16 cellular contexts compared by ENCODE assay signal in genomic region chr5:1268666-1269065, GRCh38. TPM values are rescaled to one million over a fixed set of nuclear protein-coding genes. Genes with fewer than 3 reads are reported as not detected.
DNase-seq lines count a peak whose midpoint lies in the region; ATAC-seq, FAIRE-seq and TF ChIP-seq lines count a peak whose summit lies in the region.
"Had no signal": no experiment of that assay in that cellular context is flagged by ENCODE, and none has a peak within 500 bp of the region (broad histone marks: within the 10 kb centered on the region; RNA-seq: fewer than 3 reads in every experiment).

No MANE protein-coding gene starts in this region.

- peaks cover 18% of the 10 kb centered on the region for H3K36me3 Mint-ChIP-seq in activated CD8-positive, alpha-beta T cell treated with anti-CD3 and anti-CD28 coated beads for 36 hours (ENCODE audit: low read depth)
- H3K36me3 Mint-ChIP-seq in activated naive CD8-positive, alpha-beta T cell = no peaks in the 10 kb centered on the region

- intact Hi-C loops in activated CD8-positive, alpha-beta T cell treated with anti-CD3 and anti-CD28 coated beads for 36 hours (cut with micrococcal nuclease) = no loop called here

- H3K27ac Mint-ChIP-seq in activated CD8-positive, alpha-beta T cell treated with anti-CD3 and anti-CD28 coated beads for 36 hours = no peak overlapping the region
- H3K27ac Mint-ChIP-seq in activated naive CD8-positive, alpha-beta T cell = peak overlapping the region; percentile 16
- H3K27ac Mint-ChIP-seq: HFFc6 had no signal

- H3K27me3 Mint-ChIP-seq in activated CD8-positive, alpha-beta T cell treated with anti-CD3 and anti-CD28 coated beads for 36 hours = no peaks in the 10 kb centered on the region
- no peaks in the 10 kb centered on the region for H3K27me3 Mint-ChIP-seq in activated naive CD8-positive, alpha-beta T cell

- DNase-seq in activated naive CD4-positive, alpha-beta T cell treated with Interleukin-2 at 50 U/mL for 16 hours = peak; percentile 35
- DNase-seq in activated naive CD4-positive, alpha-beta T cell treated with anti-CD3 and anti-CD28 coated beads, Interleukin-2, amount 50 U/mL, for 16 hours = no peak
- DNase-seq in activated CD8-positive, alpha-beta T cell treated with anti-CD3 and anti-CD28 coated beads for 36 hours = peak; percentile 81
- DNase-seq in stimulated activated CD8-positive, alpha-beta memory T cell treated with anti-CD3 and anti-CD28 coated beads, Interleukin-7, amount 100 ng/mL, for 24 hours (ENCODE audit: low read depth) = peak; percentile 12
- no peak for DNase-seq in H54 (ENCODE audit: insufficient read length, low spot score)
- DNase-seq: HFFc6, NCI-H2081 treated with DMSO at 0.1 percent for 48 hours had no signal

- H3K4me1 Mint-ChIP-seq in activated CD8-positive, alpha-beta T cell treated with anti-CD3 and anti-CD28 coated beads for 36 hours (ENCODE audit: low read depth) = peaks cover 11% of the 10 kb centered on the region
- H3K4me1 Mint-ChIP-seq in activated naive CD8-positive, alpha-beta T cell (ENCODE audit: low read depth) = peaks cover 14% of the 10 kb centered on the region
- H3K4me1 Mint-ChIP-seq: neural crest cell had no signal

- no peaks in the 10 kb centered on the region for H3K9me3 Mint-ChIP-seq in activated CD8-positive, alpha-beta T cell treated with anti-CD3 and anti-CD28 coated beads for 36 hours
- H3K9me3 Mint-ChIP-seq in activated naive CD8-positive, alpha-beta T cell (ENCODE audit: low read depth) = no peaks in the 10 kb centered on the region
- H3K9me3 Mint-ChIP-seq: neural crest cell had no signal

- CTCF ChIA-PET in activated CD8-positive, alpha-beta T cell treated with anti-CD3 and anti-CD28 coated beads for 36 hours (lab: Charles Lee) = no interaction called here

- TF ChIP-seq POLR2A in H54 (IDR thresholded peaks at IDR 0.05; ENCODE audit: low read depth, low read length) = no peak

- H3K4me3 Mint-ChIP-seq in activated CD8-positive, alpha-beta T cell treated with anti-CD3 and anti-CD28 coated beads for 36 hours = no peak overlapping the region
- H3K4me3 Mint-ChIP-seq in activated naive CD8-positive, alpha-beta T cell = no peak overlapping the region
- H3K4me3 Mint-ChIP-seq: HFFc6, neural crest cell had no signal

- ATAC-seq in activated CD8-positive, alpha-beta T cell treated with anti-CD3 and anti-CD28 coated beads for 36 hours = peak; percentile 98
- no peak for ATAC-seq in HG02852 (IDR thresholded peaks at IDR 0.05; ENCODE audit: unreplicated experiment)
- no peak for ATAC-seq in GM19328 (IDR thresholded peaks at IDR 0.05; ENCODE audit: unreplicated experiment)

- TF ChIP-seq CTCF in activated CD8-positive, alpha-beta T cell treated with anti-CD3 and anti-CD28 coated beads for 36 hours (IDR thresholded peaks at IDR 0.05) = no peak

- POLR2A ChIA-PET in activated CD8-positive, alpha-beta T cell treated with anti-CD3 and anti-CD28 coated beads for 36 hours (lab: Charles Lee) = no interaction called here

- FAIRE-seq in H54 (lab: Jason Lieb, UNC) = no peak

RNA-seq across cellular contexts. Expression of gene TERT, which starts 26.2 kb away (rescaled TPM):
- total RNA-seq in activated CD8-positive, alpha-beta T cell treated with anti-CD3 and anti-CD28 coated beads for 36 hours = 10 to 100 TPM; 12.5 to 12.7 TPM
- total RNA-seq: ascending aorta, dermis microvascular lymphatic vessel endothelial cell, fibroblast of lung had no signal

RNA-seq across cellular contexts. Expression of gene SLC6A18, which starts 43.5 kb away (rescaled TPM):
- total RNA-seq in activated CD8-positive, alpha-beta T cell treated with anti-CD3 and anti-CD28 coated beads for 36 hours = not detected
- total RNA-seq: ascending aorta, dermis microvascular lymphatic vessel endothelial cell, fibroblast of lung, HFFc6, lower leg skin, neural crest cell, upper lobe of left lung had no signal

Comparison
In these comparisons a context has a peak if more than half of its experiments do, and no peak if none do; other contexts are left out.
1. DNase-seq: peak in activated naive CD4-positive, alpha-beta T cell treated with Interleukin-2 at 50 U/mL for 16 hours (single experiment), activated CD8-positive, alpha-beta T cell treated with anti-CD3 and anti-CD28 coated beads for 36 hours (single experiment) and stimulated activated CD8-positive, alpha-beta memory T cell treated with anti-CD3 and anti-CD28 coated beads, Interleukin-7, amount 100 ng/mL, for 24 hours (single experiment); none in activated naive CD4-positive, alpha-beta T cell treated with anti-CD3 and anti-CD28 coated beads, Interleukin-2, amount 50 U/mL, for 16 hours (single experiment) and H54 (single experiment).